In the genomic region with DNA sequence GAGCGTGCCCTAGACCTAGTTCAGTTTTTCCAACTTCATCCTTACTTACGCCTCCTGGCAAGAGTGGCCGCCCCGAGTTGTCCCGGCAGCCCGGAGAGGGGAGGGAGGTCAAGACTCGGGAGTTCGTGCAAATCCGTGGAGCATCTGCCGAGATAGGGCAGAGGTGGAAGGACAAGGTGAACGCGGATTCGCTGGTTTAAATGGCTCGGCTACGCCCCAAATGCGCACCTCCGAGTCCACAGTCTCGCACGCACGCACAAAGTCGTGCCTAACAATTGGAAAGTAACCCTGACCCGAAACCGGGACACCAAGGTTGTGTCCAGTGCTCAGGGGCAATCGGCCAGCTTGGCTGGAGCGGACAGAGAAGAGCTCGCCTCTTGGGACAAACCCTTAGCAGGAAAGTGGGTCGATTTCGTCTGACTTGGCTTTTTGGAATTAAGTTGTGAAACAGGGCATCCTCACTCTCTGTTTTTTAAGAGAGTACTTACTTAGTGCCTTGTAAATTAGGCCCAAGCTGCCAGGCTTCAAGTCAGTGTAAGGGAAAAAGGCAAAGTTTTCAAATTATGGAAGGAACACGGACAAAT, we compare ENCODE assay signal across 9 cellular contexts. TPM values are rescaled to one million over a fixed set of nuclear protein-coding genes. Genes with fewer than 3 reads are reported as not detected.
A peak's percentile ranks its signal among the peaks of the same experiment; 100 is the strongest.
DNase-seq lines count a peak whose midpoint lies in the region; ATAC-seq and TF ChIP-seq lines count a peak whose summit lies in the region.
"Had no signal": no experiment of that assay in that cellular context is flagged by ENCODE, and none has a peak within 500 bp of the region (broad histone marks: within the 10 kb centered on the region; RNA-seq: fewer than 3 reads in every experiment).

No MANE protein-coding gene starts in this region.

- no peaks in the 10 kb centered on the region for H3K4me1 ChIP-seq in parathyroid adenoma

- no peak overlapping the region for H3K9ac ChIP-seq in parathyroid adenoma

- TF ChIP-seq EP300 in Ishikawa (IDR thresholded peaks at IDR 0.05; ENCODE audit: borderline replicate concordance): no peak; the same call in 1 of the 2 replicates

- H3K4me1 Mint-ChIP-seq in WTC11: peaks cover 25% of the 10 kb centered on the region

- H3K4me2 ChIP-seq in parathyroid adenoma (ENCODE audit: low read length): peak overlapping the region; percentile 83

- peak overlapping the region; percentile 95 for H2AFZ ChIP-seq in parathyroid adenoma

- CTCF ChIA-PET in WTC11 (lab: Charles Lee): interaction anchor here (1.0 kb wide), 1 partner anchor 216 kb away, joined by 3 read pairs; no protein-coding TSS in a partner anchor

- H3K9me3 ChIP-seq in parathyroid adenoma (ENCODE audit: control insufficient read depth, low read length): no peaks in the 10 kb centered on the region

- H3K79me2 ChIP-seq in parathyroid adenoma: peaks cover 12% of the 10 kb centered on the region

- H3K4me3 ChIP-seq in parathyroid adenoma (ENCODE audit: low read depth, low read length): peak overlapping the region; percentile 99

- H3K9me3 Mint-ChIP-seq in WTC11: no peaks in the 10 kb centered on the region

- H3K36me3 ChIP-seq in parathyroid adenoma (ENCODE audit: control insufficient read depth, insufficient read depth, low read length): no peaks in the 10 kb centered on the region

- no peak for TF ChIP-seq RAD21 in Ishikawa (IDR thresholded peaks at IDR 0.05; ENCODE audit: low read depth)

- peak overlapping the region; percentile 97 for H3K27ac ChIP-seq in parathyroid adenoma

- ATAC-seq in GM21786 (IDR thresholded peaks at IDR 0.05; ENCODE audit: unreplicated experiment): peak; percentile 33
- ATAC-seq in WTC11: peak; percentile 9

- H3K27me3 ChIP-seq in parathyroid adenoma (ENCODE audit: control insufficient read depth, insufficient read depth, low read length): no peaks in the 10 kb centered on the region

- no peak for TF ChIP-seq CTCF in WTC11 (IDR thresholded peaks at IDR 0.05)
- TF ChIP-seq CTCF in parathyroid adenoma (IDR thresholded peaks at IDR 0.05): no peak

- H3K27ac Mint-ChIP-seq in WTC11: peak overlapping the region; percentile 97

- H3K36me3 Mint-ChIP-seq in WTC11: peaks cover 6% of the 10 kb centered on the region

- peak overlapping the region; percentile 98 for H3K4me3 Mint-ChIP-seq in WTC11

- no peaks in the 10 kb centered on the region for H3K27me3 Mint-ChIP-seq in WTC11 (ENCODE audit: low read depth)

- peak; percentile 82 for DNase-seq in NCI-H1092 treated with DMSO at 0.1 percent for 48 hours (lab: John Stamatoyannopoulos, UW)
- DNase-seq in NCI-H1092 (lab: John Stamatoyannopoulos, UW): no peak
- DNase-seq in WTC11 (ENCODE audit: low spot score): peak; percentile 42
- DNase-seq in fibroblast of the conjunctiva (ENCODE audit: low read depth): peak; percentile 45
- no peak for DNase-seq in NCI-H1694 treated with DMSO at 0.1 percent for 48 hours (lab: John Stamatoyannopoulos, UW)

- POLR2A ChIA-PET in WTC11 (lab: Charles Lee): no interaction called here

TF ChIP-seq in Ishikawa, 13 proteins besides CTCF, POLR2A, EP300 and RAD21:
- TF ChIP-seq ZBTB7A (IDR thresholded peaks at IDR 0.05; ENCODE audit: low read depth): no peak
- no peak for TF ChIP-seq CEBPB (IDR thresholded peaks at IDR 0.05)
- TF ChIP-seq TAF1 (IDR thresholded peaks at IDR 0.05; ENCODE audit: low read depth): no peak
- TF ChIP-seq, protein P1, sequence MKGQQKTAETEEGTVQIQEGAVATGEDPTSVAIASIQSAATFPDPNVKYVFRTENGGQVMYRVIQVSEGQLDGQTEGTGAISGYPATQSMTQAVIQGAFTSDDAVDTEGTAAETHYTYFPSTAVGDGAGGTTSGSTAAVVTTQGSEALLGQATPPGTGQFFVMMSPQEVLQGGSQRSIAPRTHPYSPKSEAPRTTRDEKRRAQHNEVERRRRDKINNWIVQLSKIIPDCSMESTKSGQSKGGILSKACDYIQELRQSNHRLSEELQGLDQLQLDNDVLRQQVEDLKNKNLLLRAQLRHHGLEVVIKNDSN (IDR thresholded peaks at IDR 0.05): 0 out of 2 replicates have a peak, but pooled peaks have one; percentile 1
- no peak for TF ChIP-seq TCF12 (IDR thresholded peaks at IDR 0.05; ENCODE audit: low read depth)
- TF ChIP-seq FOXM1 (IDR thresholded peaks at IDR 0.05; ENCODE audit: borderline replicate concordance, low read depth): peak; percentile 79
- TF ChIP-seq, protein P2, sequence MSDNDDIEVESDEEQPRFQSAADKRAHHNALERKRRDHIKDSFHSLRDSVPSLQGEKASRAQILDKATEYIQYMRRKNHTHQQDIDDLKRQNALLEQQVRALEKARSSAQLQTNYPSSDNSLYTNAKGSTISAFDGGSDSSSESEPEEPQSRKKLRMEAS (IDR thresholded peaks at IDR 0.05): peak; percentile 68

TF ChIP-seq in WTC11, 78 proteins besides CTCF, POLR2A, EP300 and RAD21 (continues in another document):
- peak; percentile 44; the same call in 1 of the 2 replicates for TF ChIP-seq ETV6 (CRISPR knock-in tag; IDR thresholded peaks at IDR 0.05)
- TF ChIP-seq, protein P3, sequence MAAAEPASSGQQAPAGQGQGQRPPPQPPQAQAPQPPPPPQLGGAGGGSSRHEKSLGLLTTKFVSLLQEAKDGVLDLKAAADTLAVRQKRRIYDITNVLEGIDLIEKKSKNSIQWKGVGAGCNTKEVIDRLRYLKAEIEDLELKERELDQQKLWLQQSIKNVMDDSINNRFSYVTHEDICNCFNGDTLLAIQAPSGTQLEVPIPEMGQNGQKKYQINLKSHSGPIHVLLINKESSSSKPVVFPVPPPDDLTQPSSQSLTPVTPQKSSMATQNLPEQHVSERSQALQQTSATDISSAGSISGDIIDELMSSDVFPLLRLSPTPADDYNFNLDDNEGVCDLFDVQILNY (CRISPR knock-in tag; IDR thresholded peaks at IDR 0.05): 0 out of 2 replicates have a peak, but pooled peaks have one; percentile 6
- no peak for TF ChIP-seq NFE2L1 (CRISPR knock-in tag; IDR thresholded peaks at IDR 0.05)
- no peak for TF ChIP-seq ZNF396 (CRISPR knock-in tag; IDR thresholded peaks at IDR 0.05; ENCODE audit: borderline replicate concordance)
- TF ChIP-seq, protein P1 (CRISPR knock-in tag; IDR thresholded peaks at IDR 0.05): no peak
- peak; percentile 92 for TF ChIP-seq MYBL2 (CRISPR knock-in tag; IDR thresholded peaks at IDR 0.05)
- TF ChIP-seq, protein P4, sequence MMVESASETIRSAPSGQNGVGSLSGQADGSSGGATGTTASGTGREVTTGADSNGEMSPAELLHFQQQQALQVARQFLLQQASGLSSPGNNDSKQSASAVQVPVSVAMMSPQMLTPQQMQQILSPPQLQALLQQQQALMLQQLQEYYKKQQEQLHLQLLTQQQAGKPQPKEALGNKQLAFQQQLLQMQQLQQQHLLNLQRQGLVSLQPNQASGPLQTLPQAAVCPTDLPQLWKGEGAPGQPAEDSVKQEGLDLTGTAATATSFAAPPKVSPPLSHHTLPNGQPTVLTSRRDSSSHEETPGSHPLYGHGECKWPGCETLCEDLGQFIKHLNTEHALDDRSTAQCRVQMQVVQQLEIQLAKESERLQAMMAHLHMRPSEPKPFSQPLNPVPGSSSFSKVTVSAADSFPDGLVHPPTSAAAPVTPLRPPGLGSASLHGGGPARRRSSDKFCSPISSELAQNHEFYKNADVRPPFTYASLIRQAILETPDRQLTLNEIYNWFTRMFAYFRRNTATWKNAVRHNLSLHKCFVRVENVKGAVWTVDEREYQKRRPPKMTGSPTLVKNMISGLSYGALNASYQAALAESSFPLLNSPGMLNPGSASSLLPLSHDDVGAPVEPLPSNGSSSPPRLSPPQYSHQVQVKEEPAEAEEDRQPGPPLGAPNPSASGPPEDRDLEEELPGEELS (CRISPR knock-in tag; IDR thresholded peaks at IDR 0.05): no peak; the same call in 1 of the 2 replicates
- TF ChIP-seq, protein P5, sequence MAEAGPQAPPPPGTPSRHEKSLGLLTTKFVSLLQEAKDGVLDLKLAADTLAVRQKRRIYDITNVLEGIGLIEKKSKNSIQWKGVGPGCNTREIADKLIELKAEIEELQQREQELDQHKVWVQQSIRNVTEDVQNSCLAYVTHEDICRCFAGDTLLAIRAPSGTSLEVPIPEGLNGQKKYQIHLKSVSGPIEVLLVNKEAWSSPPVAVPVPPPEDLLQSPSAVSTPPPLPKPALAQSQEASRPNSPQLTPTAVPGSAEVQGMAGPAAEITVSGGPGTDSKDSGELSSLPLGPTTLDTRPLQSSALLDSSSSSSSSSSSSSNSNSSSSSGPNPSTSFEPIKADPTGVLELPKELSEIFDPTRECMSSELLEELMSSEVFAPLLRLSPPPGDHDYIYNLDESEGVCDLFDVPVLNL (CRISPR knock-in tag; IDR thresholded peaks at IDR 0.05; ENCODE audit: borderline replicate concordance, low read depth): 0 out of 2 replicates have a peak, but pooled peaks have one; percentile 26
- TF ChIP-seq, protein P6, sequence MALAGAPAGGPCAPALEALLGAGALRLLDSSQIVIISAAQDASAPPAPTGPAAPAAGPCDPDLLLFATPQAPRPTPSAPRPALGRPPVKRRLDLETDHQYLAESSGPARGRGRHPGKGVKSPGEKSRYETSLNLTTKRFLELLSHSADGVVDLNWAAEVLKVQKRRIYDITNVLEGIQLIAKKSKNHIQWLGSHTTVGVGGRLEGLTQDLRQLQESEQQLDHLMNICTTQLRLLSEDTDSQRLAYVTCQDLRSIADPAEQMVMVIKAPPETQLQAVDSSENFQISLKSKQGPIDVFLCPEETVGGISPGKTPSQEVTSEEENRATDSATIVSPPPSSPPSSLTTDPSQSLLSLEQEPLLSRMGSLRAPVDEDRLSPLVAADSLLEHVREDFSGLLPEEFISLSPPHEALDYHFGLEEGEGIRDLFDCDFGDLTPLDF (CRISPR knock-in tag; IDR thresholded peaks at IDR 0.05): peak; percentile 77; the same call in 1 of the 2 replicates
- TF ChIP-seq, protein P7, sequence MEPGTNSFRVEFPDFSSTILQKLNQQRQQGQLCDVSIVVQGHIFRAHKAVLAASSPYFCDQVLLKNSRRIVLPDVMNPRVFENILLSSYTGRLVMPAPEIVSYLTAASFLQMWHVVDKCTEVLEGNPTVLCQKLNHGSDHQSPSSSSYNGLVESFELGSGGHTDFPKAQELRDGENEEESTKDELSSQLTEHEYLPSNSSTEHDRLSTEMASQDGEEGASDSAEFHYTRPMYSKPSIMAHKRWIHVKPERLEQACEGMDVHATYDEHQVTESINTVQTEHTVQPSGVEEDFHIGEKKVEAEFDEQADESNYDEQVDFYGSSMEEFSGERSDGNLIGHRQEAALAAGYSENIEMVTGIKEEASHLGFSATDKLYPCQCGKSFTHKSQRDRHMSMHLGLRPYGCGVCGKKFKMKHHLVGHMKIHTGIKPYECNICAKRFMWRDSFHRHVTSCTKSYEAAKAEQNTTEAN (CRISPR knock-in tag; IDR thresholded peaks at IDR 0.05): 0 out of 2 replicates have a peak, but pooled peaks have one; percentile 25
- 0 out of 2 replicates have a peak, but pooled peaks have one; percentile 19 for TF ChIP-seq GABPB1 (CRISPR knock-in tag; IDR thresholded peaks at IDR 0.05)
- TF ChIP-seq SP1 (CRISPR knock-in tag; conservative IDR thresholded peaks at IDR 0.05): peak; percentile 40; the same call in 1 of the 2 replicates

RNA-seq across cellular contexts. Expression of a gene that starts 0.7 kb away (rescaled TPM):
- total RNA-seq in WTC11 (2021): 73.0 to 79.1 TPM (median 75.6 TPM) in 3 replicates

RNA-seq across cellular contexts. Expression of a gene that starts 42.5 kb away (rescaled TPM):
- not detected in 3 replicates for total RNA-seq in WTC11 (2021)
- total RNA-seq: renal cortical epithelial cell had no signal

Comparison
In these comparisons a context has a peak if more than half of its experiments do, and no peak if none do; other contexts are left out.
1. DNase-seq: peak in NCI-H1092 treated with DMSO at 0.1 percent for 48 hours (single experiment), WTC11 (single experiment) and fibroblast of the conjunctiva (single experiment); none in NCI-H1092 (single experiment) and NCI-H1694 treated with DMSO at 0.1 percent for 48 hours (single experiment).